ENCODE assay signal across 28 cellular contexts in the genomic region with DNA sequence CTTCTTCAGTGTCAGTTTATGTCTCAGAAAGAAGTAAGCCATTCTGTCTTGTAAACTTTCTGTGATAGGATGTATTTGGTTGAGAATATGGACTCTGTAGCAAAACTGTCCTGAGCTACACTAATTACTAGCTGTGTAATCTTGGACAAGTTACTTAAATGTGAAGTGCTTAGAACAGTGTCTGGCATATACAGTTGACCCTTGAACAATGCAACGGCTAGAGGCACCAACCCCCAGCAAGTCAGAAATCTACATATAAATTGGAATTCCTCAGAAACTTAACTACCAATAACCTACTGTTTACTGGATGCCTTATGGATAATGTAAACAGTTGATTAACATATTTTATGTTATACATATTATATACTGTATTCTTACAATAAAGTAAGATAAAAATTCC.
DNase-seq lines count a peak whose midpoint lies in the region; ATAC-seq, FAIRE-seq and TF ChIP-seq lines count a peak whose summit lies in the region.
"Had no signal": no experiment of that assay in that cellular context is flagged by ENCODE, and none has a peak within 500 bp of the region (broad histone marks: within the 10 kb centered on the region; RNA-seq: fewer than 3 reads in every experiment).

No MANE protein-coding gene starts in this region.

- peaks cover 7% of the 10 kb centered on the region for H3K79me2 ChIP-seq in hepatocyte

- H3K4me2 ChIP-seq in hepatocyte = no peak overlapping the region

- H3K4me1 ChIP-seq in HUES64 (ENCODE audit: insufficient read depth, low read length) (peaks cover 16% of the 10 kb centered on the region), hepatocyte (ENCODE audit: insufficient read depth) (no peaks in the 10 kb centered on the region), neutrophil (ENCODE audit: control insufficient read depth in 1 of 2, insufficient read depth in 1 of 2, low read depth in 1 of 2, low read length in 1 of 2) (peaks cover 32 to 37% of the 10 kb centered on the region in 2 experiments), small intestine (ENCODE audit: control insufficient read depth in 2 of 2, insufficient read depth in 1 of 2, low read depth in 1 of 2, low read length in 1 of 2) (peaks cover 0 to 2% of the 10 kb centered on the region in 2 donors)
- H3K4me1 ChIP-seq: BE2C had no signal

- no peak for TF ChIP-seq CTCF in hepatocyte (IDR thresholded peaks at IDR 0.05; ENCODE audit: poor library complexity)
- no peak for TF ChIP-seq CTCF in neutrophil (IDR thresholded peaks at IDR 0.05)

- H3K27me3 Mint-ChIP-seq in activated T-cell treated with anti-CD3 and anti-CD28 coated beads, Interleukin-2, amount 50 U/mL, for 72 hours (ENCODE audit: low read depth) = no peaks in the 10 kb centered on the region

- H3K9me3 ChIP-seq in HUES64 (ENCODE audit: insufficient read depth, low read depth, low read length) (no peaks in the 10 kb centered on the region), hepatocyte (ENCODE audit: low read depth) (no peaks in the 10 kb centered on the region), neutrophil (no peaks in the 10 kb centered on the region), small intestine (ENCODE audit: control insufficient read depth, low read depth) (no peaks in the 10 kb centered on the region)
- H3K9me3 ChIP-seq: BE2C, SJSA1 had no signal

- DNase-seq in activated T-cell treated with anti-CD3 and anti-CD28 coated beads, Interleukin-2, amount 50 U/mL, for 72 hours = no peak
- no peak for DNase-seq in activated T-cell treated with anti-CD3 and anti-CD28 coated beads, Interleukin-2, amount 50 U/mL, for 48 hours
- DNase-seq in hepatocyte (ENCODE audit: low spot score) = no peak
- no peak for DNase-seq in T-helper 2 cell
- no peak for DNase-seq in HK-2 (ENCODE audit: unreplicated experiment)
- DNase-seq in small intestine = no peak
- DNase-seq: ACHN; BE2C; Calu3; DMS79 treated with DMSO at 0.1 percent for 48 hours; H7; Kasumi-1; NCI-H1694; NCI-H2029 treated with DMSO at 0.1 percent for 48 hours; NCI-H446 treated with DMSO at 0.1 percent for 48 hours; NCI-H526; NCI-H82; NK-92 treated with Interleukin-12 subunit alpha and Interleukin-12 subunit beta, amount 100 ng/mL, for 24 hours; Right ventricle myocardium superior; RPMI8226 had no signal

- H3K4me3 Mint-ChIP-seq in activated T-cell treated with anti-CD3 and anti-CD28 coated beads, Interleukin-2, amount 50 U/mL, for 72 hours = no peak overlapping the region

- H3K27me3 ChIP-seq in HUES64 (ENCODE audit: insufficient read depth, low read length) = no peaks in the 10 kb centered on the region
- no peaks in the 10 kb centered on the region for H3K27me3 ChIP-seq in hepatocyte
- no peaks in the 10 kb centered on the region for H3K27me3 ChIP-seq in neutrophil
- no peaks in the 10 kb centered on the region for H3K27me3 ChIP-seq in small intestine (ENCODE audit: control insufficient read depth in 2 of 2, insufficient read depth in 2 of 2, low read length in 2 of 2)
- H3K27me3 ChIP-seq: BE2C, SJSA1 had no signal

- H3K36me3 Mint-ChIP-seq in activated T-cell treated with anti-CD3 and anti-CD28 coated beads, Interleukin-2, amount 50 U/mL, for 72 hours (ENCODE audit: insufficient read depth in 2 of 2) = peaks cover 2 to 5% of the 10 kb centered on the region in 2 donors

- peaks cover 42% of the 10 kb centered on the region for H3K36me3 ChIP-seq in HUES64 (ENCODE audit: insufficient read depth, low read length)
- no peaks in the 10 kb centered on the region for H3K36me3 ChIP-seq in hepatocyte (replicated peaks; ENCODE audit: insufficient read depth, low read depth)
- peaks cover 48% of the 10 kb centered on the region for H3K36me3 ChIP-seq in neutrophil
- H3K36me3 ChIP-seq in small intestine (ENCODE audit: control insufficient read depth in 2 of 2, insufficient read depth in 2 of 2, low read length in 2 of 2) = peaks cover 0 to 11% of the 10 kb centered on the region in 2 donors

- H3K4me1 Mint-ChIP-seq in activated T-cell treated with anti-CD3 and anti-CD28 coated beads, Interleukin-2, amount 50 U/mL, for 72 hours (ENCODE audit: low read depth) = no peaks in the 10 kb centered on the region

- no peaks in the 10 kb centered on the region for H3K9me2 ChIP-seq in hepatocyte (replicated peaks; ENCODE audit: insufficient read depth)

- WGBS in HUES64 = 50% methylated on average over 1 of the region's 1 CpG
- 54% methylated on average over 1 of the region's 1 CpG for WGBS in hepatocyte (ENCODE audit: low lambda C conversion rate, missing lambda C conversion rate)
- 60 to 72% (median 62%) methylated on average over 1 of the region's 1 CpG for WGBS in small intestine, 3 donors

- H3K4me3 ChIP-seq in HUES64 (ENCODE audit: low read length) (no peak overlapping the region), hepatocyte (no peak overlapping the region), neutrophil (ENCODE audit: low read depth in 1 of 2, low read length in 1 of 2) (no peak overlapping the region), small intestine (ENCODE audit: low read depth in 1 of 2, low read length in 2 of 2) (no peak overlapping the region)
- H3K4me3 ChIP-seq: K562, SJSA1 had no signal

- 0 out of 2 replicates have a peak overlapping the region, but pooled peaks have one; percentile 20 for H3K9ac ChIP-seq in HUES64 (ENCODE audit: low read depth, low read length)

- ATAC-seq in activated T-cell treated with anti-CD3 and anti-CD28 coated beads, Interleukin-2, amount 50 U/mL, for 72 hours (replicated peaks in 1 of 2) = no peak
- ATAC-seq: HepG2, K562 had no signal

- no peak overlapping the region for H2AFZ ChIP-seq in hepatocyte

- H4K20me1 ChIP-seq in hepatocyte (ENCODE audit: insufficient read depth, poor library complexity, severe bottlenecking) = no peaks in the 10 kb centered on the region

- FAIRE-seq in small intestine (lab: Jason Lieb, UNC) = no peak
- FAIRE-seq: GM12891, HepG2, K562 had no signal

- peak overlapping the region; percentile 57 for H3K27ac Mint-ChIP-seq in activated T-cell treated with anti-CD3 and anti-CD28 coated beads, Interleukin-2, amount 50 U/mL, for 72 hours

- H3K9me3 Mint-ChIP-seq in activated T-cell treated with anti-CD3 and anti-CD28 coated beads, Interleukin-2, amount 50 U/mL, for 72 hours = no peaks in the 10 kb centered on the region

- peak overlapping the region; percentile 61 for H3K27ac ChIP-seq in HUES64 (ENCODE audit: low read depth, low read length)
- peak overlapping the region; percentile 66 for H3K27ac ChIP-seq in hepatocyte
- peak overlapping the region; percentile 75 for H3K27ac ChIP-seq in neutrophil
- no peak overlapping the region for H3K27ac ChIP-seq in small intestine (ENCODE audit: low read depth in 1 of 2, low read length in 1 of 2)
- H3K27ac ChIP-seq: 22Rv1, HL-60, SJSA1 had no signal

Comparison
In these comparisons a context has a peak if more than half of its experiments do, and no peak if none do; other contexts are left out.
1. H3K27ac ChIP-seq: peak in HUES64 (single experiment), hepatocyte (single experiment) and neutrophil (single experiment); none in small intestine (0 of 2).